ENCODE assay signal across 9 cellular contexts in the genomic region with DNA sequence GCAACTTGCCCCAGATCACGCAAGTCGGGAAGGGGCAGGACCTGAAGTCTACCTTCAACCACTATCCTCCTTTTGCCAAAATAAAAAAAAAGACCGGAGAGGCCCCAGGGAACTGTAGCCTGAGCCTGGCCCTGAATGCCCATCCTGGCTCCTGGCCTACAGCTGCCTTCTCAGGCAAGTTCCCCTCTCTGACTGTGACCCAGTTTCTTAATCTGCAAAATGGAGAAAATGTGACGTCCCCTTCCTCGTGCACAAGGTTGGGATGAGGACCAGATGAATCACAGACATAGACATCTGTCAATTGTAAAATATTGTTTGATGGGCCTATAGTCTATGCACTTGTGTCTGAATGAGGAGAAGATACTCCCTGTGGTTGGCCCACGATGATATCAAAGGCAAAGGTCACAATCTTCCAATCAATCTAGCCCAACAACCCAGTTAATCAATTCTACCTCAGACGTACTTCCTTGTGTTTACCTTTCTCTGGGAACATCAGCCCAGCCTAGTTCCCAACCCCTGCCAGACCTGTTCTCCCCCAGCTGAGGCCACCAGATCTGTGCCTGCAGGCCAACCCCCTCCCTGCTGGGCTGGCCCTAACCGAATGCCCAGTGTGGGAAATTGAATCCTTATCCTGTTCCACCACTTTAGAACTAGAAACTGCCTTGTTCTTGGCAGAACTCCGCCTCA.
DNase-seq lines count a peak whose midpoint lies in the region; ATAC-seq and TF ChIP-seq lines count a peak whose summit lies in the region.
"Had no signal": no experiment of that assay in that cellular context is flagged by ENCODE, and none has a peak within 500 bp of the region (broad histone marks: within the 10 kb centered on the region; RNA-seq: fewer than 3 reads in every experiment).

No MANE protein-coding gene starts in this region.

- DNase-seq in NCI-H69 (lab: John Stamatoyannopoulos, UW): peak; percentile 55
- peak; percentile 22 for DNase-seq in fibroblast of mammary gland (ENCODE audit: low read depth)
- DNase-seq in NCI-H748 (lab: John Stamatoyannopoulos, UW; ENCODE audit: unreplicated experiment): no peak
- DNase-seq: NCI-H774 had no signal

- TF ChIP-seq CTCF in C4-2B (conservative IDR thresholded peaks at IDR 0.05) (no peak), fibroblast of mammary gland (conservative IDR thresholded peaks at IDR 0.05; ENCODE audit: control insufficient read depth, insufficient read depth, low read depth, low read length) (no peak), neutrophil (IDR thresholded peaks at IDR 0.05) (no peak)

- H3K9me3 ChIP-seq in neutrophil: no peaks in the 10 kb centered on the region

- peaks cover 57 to 59% of the 10 kb centered on the region in 2 experiments for H3K4me1 ChIP-seq in neutrophil (ENCODE audit: control insufficient read depth in 1 of 2, insufficient read depth in 1 of 2, low read depth in 1 of 2, low read length in 1 of 2)

- H3K27ac ChIP-seq in C4-2B (peak overlapping the region; percentile 100), neutrophil (peak overlapping the region; percentile 91)

- H3K27me3 ChIP-seq in neutrophil: no peaks in the 10 kb centered on the region

- ATAC-seq in GM21737 (IDR thresholded peaks at IDR 0.05; ENCODE audit: unreplicated experiment): no peak
- no peak for ATAC-seq in GM18517 (IDR thresholded peaks at IDR 0.05; ENCODE audit: unreplicated experiment)
- ATAC-seq in GM21528 (IDR thresholded peaks at IDR 0.05; ENCODE audit: low FRiP score, unreplicated experiment): no peak

- H3K4me3 ChIP-seq in fibroblast of mammary gland (ENCODE audit: control insufficient read depth, low read depth, low read length): no peak overlapping the region
- H3K4me3 ChIP-seq in neutrophil (ENCODE audit: low read depth in 1 of 2, low read length in 1 of 2): peak overlapping the region; percentile 35 to 38

- H3K36me3 ChIP-seq in neutrophil: no peaks in the 10 kb centered on the region
